ENCODE assay signal across 6 cellular contexts in genomic region chr1:153536618-153537375, GRCh38. TPM values are rescaled to one million over a fixed set of nuclear protein-coding genes. Genes with fewer than 3 reads are reported as not detected.
A peak's percentile ranks its signal among the peaks of the same experiment; 100 is the strongest.
DNase-seq lines count a peak whose midpoint lies in the region; ATAC-seq, FAIRE-seq and TF ChIP-seq lines count a peak whose summit lies in the region.

No MANE protein-coding gene starts in this region.

- H3K27ac ChIP-seq in OCI-LY3 (ENCODE audit: low read length), result peak overlapping the region; percentile 48
- peak overlapping the region; percentile 14 for H3K27ac ChIP-seq in endothelial cell of umbilical vein (ENCODE audit: insufficient read depth, low read depth, low read length)
- peak overlapping the region in 20 of 21 experiments; percentile 92 to 100 (median 98) for H3K27ac ChIP-seq in skin epidermis

- intact Hi-C loops in endothelial cell of umbilical vein (cut with micrococcal nuclease), result loop anchor here (1.0 kb wide), 1 partner anchor 13 kb away; the partner anchor contains the start of gene S100A3

- H3K9ac ChIP-seq in OCI-LY3 (ENCODE audit: low read length) (peak overlapping the region; percentile 87), endothelial cell of umbilical vein (replicated peaks; ENCODE audit: extremely low read depth, insufficient read depth, low read length) (peak overlapping the region; percentile 17)

- H3K4me1 ChIP-seq in OCI-LY3 (ENCODE audit: low read length) (peaks cover 42% of the 10 kb centered on the region), endothelial cell of umbilical vein (ENCODE audit: control insufficient read depth, extremely low read depth, insufficient read depth, low read length) (peaks cover 38% of the 10 kb centered on the region)

- no peak for TF ChIP-seq CTCF in OCI-LY3 (IDR thresholded peaks at IDR 0.05; ENCODE audit: low read depth, low read length)
- TF ChIP-seq CTCF in endothelial cell of umbilical vein (IDR thresholded peaks at IDR 0.05; ENCODE audit: extremely low read depth in 1 of 2, insufficient read depth in 1 of 2, low read depth in 1 of 2, low read length in 2 of 2), result no peak

- ATAC-seq in HG02642 (IDR thresholded peaks at IDR 0.05; ENCODE audit: poor library complexity, unreplicated experiment), result no peak
- ATAC-seq in GM21381 (IDR thresholded peaks at IDR 0.05; ENCODE audit: unreplicated experiment), result no peak

- no peak for DNase-seq in endothelial cell of umbilical vein (ENCODE audit: low read depth, low spot score)
- no peak for DNase-seq in NCI-H446 (lab: John Stamatoyannopoulos, UW)

- no peak for TF ChIP-seq POLR2A in endothelial cell of umbilical vein (IDR thresholded peaks at IDR 0.05; ENCODE audit: low read depth, low read length)

- CTCF ChIA-PET in endothelial cell of umbilical vein (lab: Charles Lee), result interaction anchor here (1.1 to 1.8 kb wide), 3 partner anchors 15 to 91 kb away, joined by 3 to 5 read pairs (median 5); partner anchors contain the start of gene S100A13

- no peaks in the 10 kb centered on the region for H3K36me3 ChIP-seq in OCI-LY3 (replicated peaks; ENCODE audit: low read depth, low read length)
- no peaks in the 10 kb centered on the region for H3K36me3 ChIP-seq in endothelial cell of umbilical vein (ENCODE audit: control insufficient read depth in 2 of 2, extremely low read depth in 1 of 2, insufficient read depth in 2 of 2, low read length in 2 of 2)

- no peaks in the 10 kb centered on the region for H3K9me1 ChIP-seq in endothelial cell of umbilical vein (replicated peaks; ENCODE audit: control insufficient read depth, extremely low read depth, insufficient read depth, low read length)

- no peaks in the 10 kb centered on the region for H4K20me1 ChIP-seq in OCI-LY3 (ENCODE audit: insufficient read depth, low read length)
- H4K20me1 ChIP-seq in endothelial cell of umbilical vein (replicated peaks; ENCODE audit: control insufficient read depth, extremely low read depth, insufficient read depth, low read length), result no peaks in the 10 kb centered on the region

- peak overlapping the region; percentile 100 for H3K4me2 ChIP-seq in OCI-LY3 (ENCODE audit: low read length)
- H3K4me2 ChIP-seq in endothelial cell of umbilical vein (ENCODE audit: insufficient read depth, low read length), result peak overlapping the region; percentile 13

- dilution Hi-C loops in endothelial cell of umbilical vein (cut with MboI; ENCODE audit: extremely low pct_ligation_motif_present, low sequenced_read_pairs), result no loop called here

- H3K79me2 ChIP-seq in OCI-LY3 (ENCODE audit: low read length), result 0 out of 2 replicates have a peak, but pooled peaks cover 2% of the 10 kb centered on the region
- H3K79me2 ChIP-seq in endothelial cell of umbilical vein (ENCODE audit: control insufficient read depth, insufficient read depth, low read length), result peaks cover 15% of the 10 kb centered on the region

- BruUV-seq in endothelial cell of umbilical vein (replicated peaks; lab: Mats Ljungman, UMichigan), result no TSS peak

- no peaks in the 10 kb centered on the region for H3K9me3 ChIP-seq in OCI-LY3 (ENCODE audit: insufficient read depth, low read length)
- H3K9me3 ChIP-seq in endothelial cell of umbilical vein (replicated peaks; ENCODE audit: control insufficient read depth, insufficient read depth, low read length), result no peaks in the 10 kb centered on the region

- POLR2A ChIA-PET in endothelial cell of umbilical vein (lab: Charles Lee), result no interaction called here

- FAIRE-seq in endothelial cell of umbilical vein (lab: Jason Lieb, UNC), result no peak

- H3K4me3 ChIP-seq in OCI-LY3 (ENCODE audit: low read length), result peak overlapping the region; percentile 83
- H3K4me3 ChIP-seq in endothelial cell of umbilical vein (replicated peaks in 1 of 3; ENCODE audit: insufficient read depth in 1 of 3, low read depth in 1 of 3, low read length in 3 of 3), result peak overlapping the region in 1 of 3 experiments; percentile 1
- H3K4me3 ChIP-seq in skin epidermis, result peak overlapping the region; percentile 51 to 92 (median 72)

- H3K27me3 ChIP-seq in OCI-LY3 (ENCODE audit: low read depth, low read length) (no peaks in the 10 kb centered on the region), endothelial cell of umbilical vein (ENCODE audit: control insufficient read depth in 2 of 2, insufficient read depth in 2 of 2, low read length in 2 of 2) (no peaks in the 10 kb centered on the region)

- H2AFZ ChIP-seq in OCI-LY3 (ENCODE audit: low read depth, low read length) (peak overlapping the region; percentile 79), endothelial cell of umbilical vein (ENCODE audit: low read depth, low read length) (no peak overlapping the region)

TF ChIP-seq in endothelial cell of umbilical vein, 7 proteins besides CTCF, POLR2A, EP300 and RAD21:
- TF ChIP-seq, protein P1, sequence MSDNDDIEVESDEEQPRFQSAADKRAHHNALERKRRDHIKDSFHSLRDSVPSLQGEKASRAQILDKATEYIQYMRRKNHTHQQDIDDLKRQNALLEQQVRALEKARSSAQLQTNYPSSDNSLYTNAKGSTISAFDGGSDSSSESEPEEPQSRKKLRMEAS (IDR thresholded peaks at IDR 0.05; ENCODE audit: insufficient read depth, insufficient read length), result no peak
- TF ChIP-seq FOS (IDR thresholded peaks at IDR 0.05; ENCODE audit: borderline replicate concordance, insufficient read depth, low read length) (no peak), POLR2AphosphoS5 (IDR thresholded peaks at IDR 0.05; ENCODE audit: insufficient read depth, low read depth, low read length) (no peak), JUN (IDR thresholded peaks at IDR 0.05; ENCODE audit: borderline replicate concordance, insufficient read depth, insufficient read length, low read depth) (no peak), GATA2 (IDR thresholded peaks at IDR 0.05; ENCODE audit: insufficient read depth, insufficient read length, low read depth, low read length) (no peak), EZH2 (IDR thresholded peaks at IDR 0.05; ENCODE audit: borderline replicate concordance, low read depth, low read length, severe bottlenecking) (no peak), MYC (IDR thresholded peaks at IDR 0.05; ENCODE audit: low read depth, low read length) (no peak)
TF ChIP-seq in endothelial cell of umbilical vein: peak in this region for 0.

RNA-seq across cellular contexts. Expression of gene S100A6, which starts 1.0 kb away (rescaled TPM):
- total RNA-seq in endothelial cell of umbilical vein, result 908 and 937 TPM in 2 replicates
- 552 and 1,048 TPM in 2 replicates for polyA plus RNA-seq in endothelial cell of umbilical vein
- polyA plus RNA-seq in endothelial cell of umbilical vein (2011; cell fraction: cytosol; rRNA removed), result 546 and 836 TPM in 2 replicates
- 165 and 192 TPM in 2 replicates for polyA plus RNA-seq in endothelial cell of umbilical vein (2011; cell fraction: nucleus; rRNA removed)
- 1,329 and 2,007 TPM in 2 replicates for polyA plus RNA-seq in endothelial cell of umbilical vein (2012)
- polyA minus RNA-seq in endothelial cell of umbilical vein, result 399 and 432 TPM in 2 replicates
- 1,781 TPM for polyA minus RNA-seq in endothelial cell of umbilical vein (2011; cell fraction: cytosol; rRNA and poly(A)+ RNA removed)
- 44.4 and 69.7 TPM in 2 replicates for polyA minus RNA-seq in endothelial cell of umbilical vein (2011; cell fraction: nucleus; rRNA and poly(A)+ RNA removed)

RNA-seq across cellular contexts. Expression of gene S100A5, which starts 3.9 kb away (rescaled TPM):
- total RNA-seq in endothelial cell of umbilical vein, result not detected in 2 replicates
- polyA plus RNA-seq in endothelial cell of umbilical vein, result not detected in 2 replicates
- not detected in 2 replicates for polyA plus RNA-seq in endothelial cell of umbilical vein (2011; cell fraction: cytosol; rRNA removed)
- polyA plus RNA-seq in endothelial cell of umbilical vein (2011; cell fraction: nucleus; rRNA removed), result not detected in 2 replicates
- not detected in 2 replicates for polyA plus RNA-seq in endothelial cell of umbilical vein (2012)
- polyA minus RNA-seq in endothelial cell of umbilical vein, result not detected in 2 replicates
- polyA minus RNA-seq in endothelial cell of umbilical vein (2011; cell fraction: cytosol; rRNA and poly(A)+ RNA removed), result not detected
- polyA minus RNA-seq in endothelial cell of umbilical vein (2011; cell fraction: nucleus; rRNA and poly(A)+ RNA removed), result not detected in 2 replicates

RNA-seq across cellular contexts. Expression of gene S100A4, which starts 8.8 kb away (rescaled TPM):
- total RNA-seq in endothelial cell of umbilical vein, result not detected in 2 replicates
- polyA plus RNA-seq in endothelial cell of umbilical vein, result 0.62 and 1.1 TPM in 2 replicates
- polyA plus RNA-seq in endothelial cell of umbilical vein (2011; cell fraction: cytosol; rRNA removed), result 0.49 and 0.61 TPM in 2 replicates
- 0.53 TPM in 1 of 2 replicates, not detected in the other for polyA plus RNA-seq in endothelial cell of umbilical vein (2011; cell fraction: nucleus; rRNA removed)
- polyA plus RNA-seq in endothelial cell of umbilical vein (2012), result 0.55 and 0.67 TPM in 2 replicates
- polyA minus RNA-seq in endothelial cell of umbilical vein, result not detected in 2 replicates
- polyA minus RNA-seq in endothelial cell of umbilical vein (2011; cell fraction: cytosol; rRNA and poly(A)+ RNA removed), result 392 TPM
- 1.6 TPM in 1 of 2 replicates, not detected in the other for polyA minus RNA-seq in endothelial cell of umbilical vein (2011; cell fraction: nucleus; rRNA and poly(A)+ RNA removed)

RNA-seq across cellular contexts. Expression of gene S100A3, which starts 12.3 kb away (rescaled TPM):
- 0.42 TPM in 1 of 2 replicates, not detected in the other for total RNA-seq in endothelial cell of umbilical vein
- polyA plus RNA-seq in endothelial cell of umbilical vein, result 1.3 and 1.9 TPM in 2 replicates
- polyA plus RNA-seq in endothelial cell of umbilical vein (2011; cell fraction: cytosol; rRNA removed), result 0.98 and 1.2 TPM in 2 replicates
- polyA plus RNA-seq in endothelial cell of umbilical vein (2011; cell fraction: nucleus; rRNA removed), result 0.26 and 0.76 TPM in 2 replicates
- polyA plus RNA-seq in endothelial cell of umbilical vein (2012), result 2.2 and 2.3 TPM in 2 replicates
- polyA minus RNA-seq in endothelial cell of umbilical vein, result not detected in 2 replicates
- not detected for polyA minus RNA-seq in endothelial cell of umbilical vein (2011; cell fraction: cytosol; rRNA and poly(A)+ RNA removed)
- not detected in 2 replicates for polyA minus RNA-seq in endothelial cell of umbilical vein (2011; cell fraction: nucleus; rRNA and poly(A)+ RNA removed)

RNA-seq across cellular contexts. Expression of gene S100A2, which starts 28.8 kb away (rescaled TPM):
- total RNA-seq in endothelial cell of umbilical vein, result 4.0 and 4.4 TPM in 2 replicates
- 3.9 and 4.3 TPM in 2 replicates for polyA plus RNA-seq in endothelial cell of umbilical vein
- 4.4 and 4.6 TPM in 2 replicates for polyA plus RNA-seq in endothelial cell of umbilical vein (2011; cell fraction: cytosol; rRNA removed)
- 5.0 and 5.6 TPM in 2 replicates for polyA plus RNA-seq in endothelial cell of umbilical vein (2011; cell fraction: nucleus; rRNA removed)
- 2.2 and 4.0 TPM in 2 replicates for polyA plus RNA-seq in endothelial cell of umbilical vein (2012)
- 1.2 TPM in 1 of 2 replicates, not detected in the other for polyA minus RNA-seq in endothelial cell of umbilical vein
- polyA minus RNA-seq in endothelial cell of umbilical vein (2011; cell fraction: cytosol; rRNA and poly(A)+ RNA removed), result 3.6 TPM
- not detected in 2 replicates for polyA minus RNA-seq in endothelial cell of umbilical vein (2011; cell fraction: nucleus; rRNA and poly(A)+ RNA removed)

Comparison
In these comparisons a context has a peak if more than half of its experiments do, and no peak if none do; other contexts are left out.
1. H3K27ac ChIP-seq: peak in every context shown above with its lines; median percentile 98 in skin epidermis; 48 in OCI-LY3; 14 in endothelial cell of umbilical vein.